ENCODE assay signal across 19 cellular contexts in the genomic region with DNA sequence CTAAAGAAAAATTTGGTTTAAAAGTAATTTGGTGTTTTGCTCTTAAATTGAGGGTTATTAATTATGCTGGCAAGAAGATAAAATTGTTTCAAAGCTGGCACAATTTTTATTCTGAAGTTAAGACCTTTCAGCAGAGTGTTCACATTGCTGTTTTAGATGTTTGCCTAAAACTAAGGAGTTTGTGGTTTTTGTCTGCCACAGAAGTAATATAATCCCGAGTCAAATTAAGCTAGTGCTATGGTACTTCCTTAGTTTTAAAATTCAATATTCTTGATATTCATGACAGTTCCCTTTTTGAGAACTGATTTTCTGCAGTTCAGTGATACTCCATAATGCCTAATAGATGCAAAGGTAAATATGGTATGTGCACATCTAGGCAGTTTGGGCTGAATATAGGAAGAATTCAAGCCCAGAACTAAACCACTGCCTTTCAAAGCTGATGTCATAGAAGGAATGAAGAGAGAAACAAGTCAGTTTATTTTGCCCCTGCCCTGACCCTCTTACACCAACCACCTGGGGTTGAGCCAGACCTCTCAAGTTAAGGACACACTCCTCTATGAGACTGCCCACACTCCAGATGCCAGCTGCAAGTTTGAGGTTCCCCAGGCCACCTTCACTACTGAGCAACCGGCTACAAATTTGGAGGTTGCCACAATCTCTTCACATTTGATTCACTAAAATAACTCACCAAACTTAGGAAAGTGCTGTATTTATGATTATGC. TPM values are rescaled to one million over a fixed set of nuclear protein-coding genes. Genes with fewer than 3 reads are reported as not detected.
DNase-seq lines count a peak whose midpoint lies in the region; ATAC-seq and TF ChIP-seq lines count a peak whose summit lies in the region.
"Had no signal": no experiment of that assay in that cellular context is flagged by ENCODE, and none has a peak within 500 bp of the region (broad histone marks: within the 10 kb centered on the region; RNA-seq: fewer than 3 reads in every experiment).

No MANE protein-coding gene starts in this region.

- no peaks in the 10 kb centered on the region for H4K20me1 ChIP-seq in osteoblast (ENCODE audit: insufficient read depth, low read length)

- H3K4me3 ChIP-seq in astrocyte of the spinal cord (ENCODE audit: low read depth, low read length) (no peak overlapping the region), osteoblast (ENCODE audit: insufficient read depth, low read length) (no peak overlapping the region)
- H3K4me3 ChIP-seq: A549, PC-9, SJSA1 had no signal

- intact Hi-C loops in left ventricle myocardium superior (cut with micrococcal nuclease), result no loop called here

- in situ Hi-C loops in astrocyte of the spinal cord (cut with HindIII; ENCODE audit: low sequenced_read_pairs), result no loop called here

- H3K79me2 ChIP-seq in osteoblast (ENCODE audit: insufficient read depth, low read length), result no peaks in the 10 kb centered on the region

- H2AFZ ChIP-seq in osteoblast (ENCODE audit: low read length), result peak overlapping the region; percentile 11
- H2AFZ ChIP-seq: PC-9 had no signal

- no peaks in the 10 kb centered on the region for H3K9me3 ChIP-seq in osteoblast (ENCODE audit: low read depth, low read length)
- H3K9me3 ChIP-seq: A549, SJSA1 had no signal

- H3K4me1 ChIP-seq in osteoblast (ENCODE audit: insufficient read depth, low read length), result peaks cover 8% of the 10 kb centered on the region
- H3K4me1 ChIP-seq: A549, SJSA1 had no signal

- H3K27me3 ChIP-seq in osteoblast (ENCODE audit: insufficient read depth, low read length), result no peaks in the 10 kb centered on the region
- H3K27me3 ChIP-seq: SJSA1 had no signal

- no peak overlapping the region for H3K27ac ChIP-seq in osteoblast (ENCODE audit: low read depth, low read length)
- H3K27ac ChIP-seq: A549, PC-9, SJSA1 had no signal

- TF ChIP-seq CTCF in astrocyte of the spinal cord (IDR thresholded peaks at IDR 0.05; ENCODE audit: low read depth, low read length), result no peak
- no peak for TF ChIP-seq CTCF in osteoblast (IDR thresholded peaks at IDR 0.05; ENCODE audit: extremely low read depth, low read depth, low read length)

- H3K36me3 ChIP-seq in osteoblast (ENCODE audit: insufficient read depth, low read length), result no peaks in the 10 kb centered on the region
- H3K36me3 ChIP-seq: SJSA1 had no signal

- peak overlapping the region; percentile 8 for H3K4me2 ChIP-seq in osteoblast (ENCODE audit: insufficient read depth, low read length)
- H3K4me2 ChIP-seq: A549, PC-9 had no signal

- DNase-seq in H4 (ENCODE audit: low spot score), result peak; percentile 45
- peak; percentile 80 for DNase-seq in RPMI7951 (ENCODE audit: low read depth)
- DNase-seq in astrocyte of the spinal cord (ENCODE audit: low read depth, low spot score), result peak; percentile 37
- DNase-seq in osteoblast (ENCODE audit: insufficient read length, low spot score, missing footprints), result no peak
- DNase-seq in left ventricle myocardium superior, result no peak
- DNase-seq: CD4-positive, alpha-beta T cell; DMS153; HFFc6; NCI-H1417 treated with DMSO at 0.1 percent for 48 hours; NCI-H187 treated with DMSO at 0.1 percent for 48 hours; NCI-H226; NCI-H524; PC-9; SW 1271 had no signal

- ATAC-seq in left ventricle myocardium superior (no peak), HG02973 (IDR thresholded peaks at IDR 0.05; ENCODE audit: unreplicated experiment) (no peak), HG03139 (IDR thresholded peaks at IDR 0.05; ENCODE audit: unreplicated experiment) (no peak), GM18907 (IDR thresholded peaks at IDR 0.05; ENCODE audit: unreplicated experiment) (no peak)
- ATAC-seq: A549 had no signal

RNA-seq across cellular contexts. Expression of a gene that starts 32.1 kb away (rescaled TPM):
- 12.2 and 15.1 TPM in 2 replicates for total RNA-seq in H4 (2014; rRNA removed; shearing (Covaris generic))
- total RNA-seq in RPMI7951 (2014; rRNA removed; shearing (Covaris generic)), result 43.2 and 58.6 TPM in 2 replicates
- total RNA-seq in osteoblast (55.4 and 56.9 TPM in 2 replicates), left ventricle myocardium superior (6.9 TPM)
- total RNA-seq: CD4-positive, alpha-beta T cell had no signal

Comparison
In these comparisons a context has a peak if more than half of its experiments do, and no peak if none do; other contexts are left out.
1. DNase-seq: peak in H4 (single experiment), RPMI7951 (single experiment) and astrocyte of the spinal cord (single experiment); none in osteoblast (single experiment) and left ventricle myocardium superior (single experiment).